In genomic region chr1:220224033-220224432, GRCh38 we compare ENCODE assay signal across 22 cellular contexts. TPM values are rescaled to one million over a fixed set of nuclear protein-coding genes. Genes with fewer than 3 reads are reported as not detected.
DNase-seq lines count a peak whose midpoint lies in the region; ATAC-seq, FAIRE-seq and TF ChIP-seq lines count a peak whose summit lies in the region.
"Had no signal": no experiment of that assay in that cellular context is flagged by ENCODE, and none has a peak within 500 bp of the region (broad histone marks: within the 10 kb centered on the region; RNA-seq: fewer than 3 reads in every experiment).

No MANE protein-coding gene starts in this region.

- peak; percentile 21 for ATAC-seq in HG02610 (IDR thresholded peaks at IDR 0.05; ENCODE audit: unreplicated experiment)
- no peak for ATAC-seq in memory B cell (ENCODE audit: low read depth)
- ATAC-seq in left colon: no peak
- ATAC-seq: HCT116 had no signal

- FAIRE-seq in GM18507 (lab: Jason Lieb, UNC): peak; percentile 73

- H3K9me3 Mint-ChIP-seq in memory B cell: no peaks in the 10 kb centered on the region
- no peaks in the 10 kb centered on the region for H3K9me3 Mint-ChIP-seq in T-helper 2 cell treated with Interferon-gamma antibody and Interleukin-4, amounts not matched to agents 5 μg/mL and 100 μg/mL, for 36 hours

- no peak for TF ChIP-seq CTCF in GM06990 (IDR thresholded peaks at IDR 0.05; ENCODE audit: insufficient read depth, low read length, poor library complexity, severe bottlenecking)

- peaks cover 15% of the 10 kb centered on the region for H3K36me3 Mint-ChIP-seq in memory B cell
- H3K36me3 Mint-ChIP-seq in T-helper 2 cell treated with Interferon-gamma antibody and Interleukin-4, amounts not matched to agents 5 μg/mL and 100 μg/mL, for 36 hours (ENCODE audit: low read depth): peaks cover 14% of the 10 kb centered on the region

- intact Hi-C loops in left colon (cut with DNase I, micrococcal nuclease): no loop called here

- H3K4me1 Mint-ChIP-seq in memory B cell: peaks cover 54% of the 10 kb centered on the region
- H3K4me1 Mint-ChIP-seq in T-helper 2 cell treated with Interferon-gamma antibody and Interleukin-4, amounts not matched to agents 5 μg/mL and 100 μg/mL, for 36 hours (ENCODE audit: low read depth): peaks cover 2% of the 10 kb centered on the region

- DNase-seq in GM06990 (ENCODE audit: extremely low read depth, insufficient read length) (peak; percentile 57), GM18507 (ENCODE audit: extremely low spot score, insufficient read length, low read depth) (no peak), memory B cell (ENCODE audit: low spot score in 2 of 2) (no peak), KBM-7 (no peak), left colon (no peak)
- no peak for DNase-seq in T-helper 2 cell treated with Interferon-gamma antibody and Interleukin-4, amounts not matched to agents 5 μg/mL and 100 μg/mL, for 36 hours (ENCODE audit: low spot score)
- DNase-seq: ACHN; AML-193; Calu3; CD4-positive, alpha-beta memory T cell; DMS79 treated with DMSO at 0.1 percent for 48 hours; GM23248; NCI-H1436; NCI-H2029; NCI-H2171 treated with DMSO at 0.1 percent for 48 hours; NCI-H446 treated with DMSO at 0.1 percent for 48 hours; NK-92 treated with Interleukin-12 subunit alpha and Interleukin-12 subunit beta, amount 100 ng/mL, for 24 hours; OCI-M1; RPMI8226; SIG-M5 had no signal

- H3K4me3 ChIP-seq in GM06990 (replicated peaks; ENCODE audit: low read depth, low read length): no peak overlapping the region
- H3K4me3 ChIP-seq: GM23248 had no signal

- H3K27me3 ChIP-seq in GM06990 (replicated peaks; ENCODE audit: control insufficient read depth, insufficient read depth, low read length): no peaks in the 10 kb centered on the region

- peak overlapping the region; percentile 99 for H3K27ac Mint-ChIP-seq in memory B cell
- no peak overlapping the region for H3K27ac Mint-ChIP-seq in T-helper 2 cell treated with Interferon-gamma antibody and Interleukin-4, amounts not matched to agents 5 μg/mL and 100 μg/mL, for 36 hours

- no peaks in the 10 kb centered on the region for H3K27me3 Mint-ChIP-seq in memory B cell
- H3K27me3 Mint-ChIP-seq in T-helper 2 cell treated with Interferon-gamma antibody and Interleukin-4, amounts not matched to agents 5 μg/mL and 100 μg/mL, for 36 hours (ENCODE audit: low read depth): no peaks in the 10 kb centered on the region
- H3K27me3 Mint-ChIP-seq: CD4-positive, alpha-beta memory T cell had no signal

- H3K36me3 ChIP-seq in GM06990 (ENCODE audit: control insufficient read depth, insufficient read depth, low read length): peaks cover 9% of the 10 kb centered on the region

- in situ Hi-C loops in KBM-7 (cut with MboI; ENCODE audit: low pct_unique_long_range_greater_than_20kb, low sequenced_read_pairs): no loop called here

- no peak overlapping the region for H3K4me3 Mint-ChIP-seq in memory B cell
- no peak overlapping the region for H3K4me3 Mint-ChIP-seq in T-helper 2 cell treated with Interferon-gamma antibody and Interleukin-4, amounts not matched to agents 5 μg/mL and 100 μg/mL, for 36 hours

RNA-seq across cellular contexts. Expression of gene RAB3GAP2, which starts 48.2 kb away (rescaled TPM):
- 10 to 100 TPM; 30.7 to 33.1 TPM for total RNA-seq in left colon
